In the genomic region with DNA sequence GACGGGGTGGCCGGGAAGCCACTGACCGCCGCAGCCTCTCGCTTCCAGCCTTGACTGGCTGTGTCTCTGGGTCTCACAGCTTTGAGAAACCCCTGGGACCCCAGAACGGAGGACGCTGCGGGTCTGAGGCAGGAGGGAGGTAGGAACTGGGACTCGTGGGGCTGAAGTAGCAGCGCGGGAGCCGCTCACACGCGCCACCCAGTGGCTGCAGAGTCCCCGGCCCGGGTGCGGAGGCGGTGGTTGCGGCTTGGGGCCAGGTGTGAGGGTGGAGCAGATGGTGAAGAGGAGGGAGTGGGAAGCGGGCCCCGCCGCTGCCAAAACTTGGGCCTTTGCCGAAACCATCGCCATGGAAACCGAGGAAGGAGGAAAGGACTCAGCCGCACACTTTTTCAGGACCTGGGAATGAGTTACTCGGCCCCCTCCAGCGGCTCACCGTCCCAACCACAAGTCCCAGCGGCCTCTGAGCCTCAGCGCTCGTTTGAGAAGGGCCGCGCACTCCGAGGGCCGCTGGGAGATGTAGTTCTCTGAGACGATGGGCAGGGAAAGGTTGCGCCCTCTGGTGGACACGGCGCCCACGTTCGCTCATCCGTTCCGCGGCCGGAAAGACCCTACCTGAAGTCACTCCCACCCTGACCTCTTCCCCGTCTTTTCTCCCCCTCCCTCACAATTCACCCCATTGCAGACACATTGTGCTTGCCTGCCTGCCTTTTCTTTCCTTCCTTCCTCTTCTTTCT, we compare ENCODE assay signal across 1 cellular context.
TF ChIP-seq lines count a peak whose summit lies in the region.

No MANE protein-coding gene starts in this region.

TF ChIP-seq in HepG2, 621 proteins besides CTCF, POLR2A, EP300 and RAD21 (continued from another document and continues in another):
- TF ChIP-seq AHDC1 (CRISPR knock-in tag; IDR thresholded peaks at IDR 0.05; ENCODE audit: borderline replicate concordance): no peak
- no peak for TF ChIP-seq ZC3H4 (CRISPR knock-in tag; IDR thresholded peaks at IDR 0.05; ENCODE audit: borderline replicate concordance)
- TF ChIP-seq ZNF766 (CRISPR knock-in tag; IDR thresholded peaks at IDR 0.05; ENCODE audit: borderline replicate concordance): no peak
- TF ChIP-seq HDAC2 (CRISPR knock-in tag; IDR thresholded peaks at IDR 0.05): no peak
- TF ChIP-seq ZNF24 (IDR thresholded peaks at IDR 0.05): no peak
- TF ChIP-seq ZNF225 (CRISPR knock-in tag; IDR thresholded peaks at IDR 0.05): no peak
- peak; percentile 80; the same call in 1 of the 2 replicates for TF ChIP-seq MAZ (IDR thresholded peaks at IDR 0.05; ENCODE audit: borderline replicate concordance, low read depth, low read length)
- TF ChIP-seq MAZ (CRISPR knock-in tag; IDR thresholded peaks at IDR 0.05; ENCODE audit: low read depth): peak; percentile 82
- no peak for TF ChIP-seq KMT2A (CRISPR knock-in tag; IDR thresholded peaks at IDR 0.05)
- TF ChIP-seq MXD4 (CRISPR knock-in tag; IDR thresholded peaks at IDR 0.05): peak; percentile 60
- TF ChIP-seq TAF15 (IDR thresholded peaks at IDR 0.05; ENCODE audit: low read depth, low read length, poor library complexity, severe bottlenecking): peak; percentile 78
- no peak for TF ChIP-seq RBM22 (optimal IDR thresholded peaks at IDR 0.05; ENCODE audit: low read length)
- TF ChIP-seq BRF2 (CRISPR knock-in tag; IDR thresholded peaks at IDR 0.05): no peak
- peak; percentile 43; the same call in 1 of the 2 replicates for TF ChIP-seq NR2F2 (IDR thresholded peaks at IDR 0.05; ENCODE audit: borderline replicate concordance, low read depth)
- TF ChIP-seq TBX3 (IDR thresholded peaks at IDR 0.05; ENCODE audit: borderline replicate concordance): peak; percentile 34; the same call in 1 of the 2 replicates
- TF ChIP-seq DMTF1 (CRISPR knock-in tag; IDR thresholded peaks at IDR 0.05): no peak
- TF ChIP-seq ESRRA (CRISPR knock-in tag; IDR thresholded peaks at IDR 0.05; ENCODE audit: low read depth): 0 out of 2 replicates have a peak, but pooled peaks have one; percentile 5
- peak; percentile 70 for TF ChIP-seq GMEB2 (CRISPR knock-in tag; IDR thresholded peaks at IDR 0.05; ENCODE audit: low read depth)
- TF ChIP-seq, protein P1, sequence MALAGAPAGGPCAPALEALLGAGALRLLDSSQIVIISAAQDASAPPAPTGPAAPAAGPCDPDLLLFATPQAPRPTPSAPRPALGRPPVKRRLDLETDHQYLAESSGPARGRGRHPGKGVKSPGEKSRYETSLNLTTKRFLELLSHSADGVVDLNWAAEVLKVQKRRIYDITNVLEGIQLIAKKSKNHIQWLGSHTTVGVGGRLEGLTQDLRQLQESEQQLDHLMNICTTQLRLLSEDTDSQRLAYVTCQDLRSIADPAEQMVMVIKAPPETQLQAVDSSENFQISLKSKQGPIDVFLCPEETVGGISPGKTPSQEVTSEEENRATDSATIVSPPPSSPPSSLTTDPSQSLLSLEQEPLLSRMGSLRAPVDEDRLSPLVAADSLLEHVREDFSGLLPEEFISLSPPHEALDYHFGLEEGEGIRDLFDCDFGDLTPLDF (CRISPR knock-in tag; IDR thresholded peaks at IDR 0.05): no peak
- TF ChIP-seq FOXP1 (IDR thresholded peaks at IDR 0.05): no peak
- no peak for TF ChIP-seq FOXP1 (CRISPR knock-in tag; IDR thresholded peaks at IDR 0.05)
- TF ChIP-seq, protein P2, sequence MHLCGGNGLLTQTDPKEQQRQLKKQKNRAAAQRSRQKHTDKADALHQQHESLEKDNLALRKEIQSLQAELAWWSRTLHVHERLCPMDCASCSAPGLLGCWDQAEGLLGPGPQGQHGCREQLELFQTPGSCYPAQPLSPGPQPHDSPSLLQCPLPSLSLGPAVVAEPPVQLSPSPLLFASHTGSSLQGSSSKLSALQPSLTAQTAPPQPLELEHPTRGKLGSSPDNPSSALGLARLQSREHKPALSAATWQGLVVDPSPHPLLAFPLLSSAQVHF (CRISPR knock-in tag; IDR thresholded peaks at IDR 0.05): no peak
- TF ChIP-seq, protein P3, sequence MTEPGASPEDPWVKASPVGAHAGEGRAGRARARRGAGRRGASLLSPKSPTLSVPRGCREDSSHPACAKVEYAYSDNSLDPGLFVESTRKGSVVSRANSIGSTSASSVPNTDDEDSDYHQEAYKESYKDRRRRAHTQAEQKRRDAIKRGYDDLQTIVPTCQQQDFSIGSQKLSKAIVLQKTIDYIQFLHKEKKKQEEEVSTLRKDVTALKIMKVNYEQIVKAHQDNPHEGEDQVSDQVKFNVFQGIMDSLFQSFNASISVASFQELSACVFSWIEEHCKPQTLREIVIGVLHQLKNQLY (CRISPR knock-in tag; IDR thresholded peaks at IDR 0.05): no peak
- no peak for TF ChIP-seq ATF7 (IDR thresholded peaks at IDR 0.05)
- TF ChIP-seq ATF7 (CRISPR knock-in tag; IDR thresholded peaks at IDR 0.05): 0 out of 2 replicates have a peak, but pooled peaks have one; percentile 33
- TF ChIP-seq ZBTB21 (CRISPR knock-in tag; IDR thresholded peaks at IDR 0.05): no peak
- no peak for TF ChIP-seq MED8 (CRISPR knock-in tag; IDR thresholded peaks at IDR 0.05; ENCODE audit: insufficient replicate concordance)
- TF ChIP-seq ZNF775 (CRISPR knock-in tag; IDR thresholded peaks at IDR 0.05; ENCODE audit: borderline replicate concordance): no peak
- no peak for TF ChIP-seq ZNF749 (CRISPR knock-in tag; IDR thresholded peaks at IDR 0.05; ENCODE audit: borderline replicate concordance)
- TF ChIP-seq, protein P4, sequence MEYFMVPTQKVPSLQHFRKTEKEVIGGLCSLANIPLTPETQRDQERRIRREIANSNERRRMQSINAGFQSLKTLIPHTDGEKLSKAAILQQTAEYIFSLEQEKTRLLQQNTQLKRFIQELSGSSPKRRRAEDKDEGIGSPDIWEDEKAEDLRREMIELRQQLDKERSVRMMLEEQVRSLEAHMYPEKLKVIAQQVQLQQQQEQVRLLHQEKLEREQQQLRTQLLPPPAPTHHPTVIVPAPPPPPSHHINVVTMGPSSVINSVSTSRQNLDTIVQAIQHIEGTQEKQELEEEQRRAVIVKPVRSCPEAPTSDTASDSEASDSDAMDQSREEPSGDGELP (IDR thresholded peaks at IDR 0.05; ENCODE audit: borderline replicate concordance, low read depth): 0 out of 2 replicates have a peak, but pooled peaks have one; percentile 45
- no peak for TF ChIP-seq DNMT1 (CRISPR knock-in tag; IDR thresholded peaks at IDR 0.05)
- TF ChIP-seq, protein P5, sequence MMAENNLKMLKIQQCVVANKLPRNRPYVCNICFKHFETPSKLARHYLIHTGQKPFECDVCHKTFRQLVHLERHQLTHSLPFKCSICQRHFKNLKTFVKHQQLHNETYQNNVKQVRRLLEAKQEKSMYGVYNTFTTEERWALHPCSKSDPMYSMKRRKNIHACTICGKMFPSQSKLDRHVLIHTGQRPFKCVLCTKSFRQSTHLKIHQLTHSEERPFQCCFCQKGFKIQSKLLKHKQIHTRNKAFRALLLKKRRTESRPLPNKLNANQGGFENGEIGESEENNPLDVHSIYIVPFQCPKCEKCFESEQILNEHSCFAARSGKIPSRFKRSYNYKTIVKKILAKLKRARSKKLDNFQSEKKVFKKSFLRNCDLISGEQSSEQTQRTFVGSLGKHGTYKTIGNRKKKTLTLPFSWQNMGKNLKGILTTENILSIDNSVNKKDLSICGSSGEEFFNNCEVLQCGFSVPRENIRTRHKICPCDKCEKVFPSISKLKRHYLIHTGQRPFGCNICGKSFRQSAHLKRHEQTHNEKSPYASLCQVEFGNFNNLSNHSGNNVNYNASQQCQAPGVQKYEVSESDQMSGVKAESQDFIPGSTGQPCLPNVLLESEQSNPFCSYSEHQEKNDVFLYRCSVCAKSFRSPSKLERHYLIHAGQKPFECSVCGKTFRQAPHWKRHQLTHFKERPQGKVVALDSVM (CRISPR knock-in tag; IDR thresholded peaks at IDR 0.05): peak; percentile 44; the same call in 1 of the 2 replicates
- no peak for TF ChIP-seq IKZF5 (CRISPR knock-in tag; IDR thresholded peaks at IDR 0.05)
- no peak for TF ChIP-seq ZNF205 (CRISPR knock-in tag; IDR thresholded peaks at IDR 0.05)
- TF ChIP-seq ZNF468 (CRISPR knock-in tag; IDR thresholded peaks at IDR 0.05): no peak
- no peak for TF ChIP-seq ARID2 (CRISPR knock-in tag; IDR thresholded peaks at IDR 0.05; ENCODE audit: borderline replicate concordance)
- TF ChIP-seq ZNF644 (CRISPR knock-in tag; IDR thresholded peaks at IDR 0.05; ENCODE audit: low read depth): no peak
- TF ChIP-seq, protein P6, sequence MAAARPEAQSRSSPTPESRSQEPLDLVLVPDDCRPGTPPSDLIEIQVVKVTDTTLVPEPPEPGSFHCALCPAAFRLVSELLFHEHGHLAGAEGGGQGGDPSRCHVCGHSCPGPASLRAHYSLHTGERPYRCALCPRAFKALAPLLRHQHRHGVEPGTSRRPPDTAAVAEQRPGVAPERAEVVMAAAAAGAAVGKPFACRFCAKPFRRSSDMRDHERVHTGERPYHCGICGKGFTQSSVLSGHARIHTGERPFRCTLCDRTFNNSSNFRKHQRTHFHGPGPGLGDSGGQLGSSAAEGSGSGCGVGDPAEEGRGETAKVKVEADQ (CRISPR knock-in tag; IDR thresholded peaks at IDR 0.05; ENCODE audit: borderline replicate concordance): peak; percentile 65; the same call in 1 of the 2 replicates
- TF ChIP-seq ZNF207 (IDR thresholded peaks at IDR 0.05; ENCODE audit: borderline replicate concordance): no peak
- TF ChIP-seq KDM4B (CRISPR knock-in tag; IDR thresholded peaks at IDR 0.05): no peak
- peak; percentile 88; the same call in 1 of the 2 replicates for TF ChIP-seq ZNF572 (CRISPR knock-in tag; IDR thresholded peaks at IDR 0.05)
